Comparison of ENCODE assay signal across 17 cellular contexts in genomic region chr4:53963336-53963735, GRCh38.
DNase-seq lines count a peak whose midpoint lies in the region; ATAC-seq and TF ChIP-seq lines count a peak whose summit lies in the region.
"Had no signal": no experiment of that assay in that cellular context is flagged by ENCODE, and none has a peak within 500 bp of the region (broad histone marks: within the 10 kb centered on the region; RNA-seq: fewer than 3 reads in every experiment).

No MANE protein-coding gene starts in this region.

- no peaks in the 10 kb centered on the region for H4K20me1 ChIP-seq in neural progenitor cell (ENCODE audit: low read depth)

- CTCF ChIA-PET in AG04450 (lab: Charles Lee): interaction anchor here (1.1 kb wide), 1 partner anchor 33 kb away, joined by 5 read pairs; no protein-coding TSS in a partner anchor
- CTCF ChIA-PET in RWPE1 (lab: Yijun Ruan, JAX): interaction anchor here (0.7 kb wide), 1 partner anchor 522 kb away, joined by 3 read pairs; no protein-coding TSS in a partner anchor

- H3K4me1 Mint-ChIP-seq in neural progenitor cell: peaks cover 60% of the 10 kb centered on the region
- H3K4me1 Mint-ChIP-seq: B cell had no signal

- H3K4me3 Mint-ChIP-seq in neural progenitor cell: peak overlapping the region; percentile 63
- H3K4me3 Mint-ChIP-seq: B cell; CD4-positive, alpha-beta T cell had no signal

- no peak for TF ChIP-seq CTCF in AG04450 (IDR thresholded peaks at IDR 0.05; ENCODE audit: low read depth, low read length)
- TF ChIP-seq CTCF in RWPE1 (conservative IDR thresholded peaks at IDR 0.05; ENCODE audit: low read depth): no peak
- no peak for TF ChIP-seq CTCF in esophagus muscularis mucosa (IDR thresholded peaks at IDR 0.05)
- TF ChIP-seq CTCF in neural progenitor cell (IDR thresholded peaks at IDR 0.05): no peak
- TF ChIP-seq CTCF in uterus (IDR thresholded peaks at IDR 0.05): no peak

- H3K9ac ChIP-seq in neural progenitor cell: no peak overlapping the region

- no peaks in the 10 kb centered on the region for H3K4me1 ChIP-seq in esophagus muscularis mucosa
- H3K4me1 ChIP-seq in neural progenitor cell: peaks cover 33% of the 10 kb centered on the region
- no peaks in the 10 kb centered on the region for H3K4me1 ChIP-seq in uterus

- POLR2A ChIA-PET in AG04450 (lab: Yijun Ruan, JAX): no interaction called here
- POLR2A ChIA-PET in RWPE1 (lab: Yijun Ruan, JAX; ENCODE audit: low non-redundant PET): no interaction called here

- DNase-seq in AG04450 (ENCODE audit: low read depth, low spot score): no peak
- DNase-seq in RWPE1 (ENCODE audit: low spot score): no peak
- DNase-seq in esophagus muscularis mucosa (ENCODE audit: extremely low spot score): peak; percentile 66
- peak; percentile 21 for DNase-seq in neural progenitor cell (ENCODE audit: low spot score)
- DNase-seq in 8988T: no peak
- no peak for DNase-seq in uterus
- DNase-seq: ACHN; CD4-positive, alpha-beta T cell; NCI-H1048; NCI-H1694; NCI-H748 treated with DMSO at 0.1 percent for 48 hours; Right ventricle myocardium superior had no signal

- no peak for TF ChIP-seq EP300 in esophagus muscularis mucosa (IDR thresholded peaks at IDR 0.05)

- no peaks in the 10 kb centered on the region for H3K9me3 ChIP-seq in AG04450 (ENCODE audit: control insufficient read depth, insufficient read depth, low read length)
- H3K9me3 ChIP-seq in esophagus muscularis mucosa: no peaks in the 10 kb centered on the region
- H3K9me3 ChIP-seq in neural progenitor cell (ENCODE audit: low read depth): no peaks in the 10 kb centered on the region
- no peaks in the 10 kb centered on the region for H3K9me3 ChIP-seq in uterus

- H3K27me3 Mint-ChIP-seq in neural progenitor cell (ENCODE audit: insufficient read depth, low read depth): peaks cover 3% of the 10 kb centered on the region
- H3K27me3 Mint-ChIP-seq: B cell; CD4-positive, alpha-beta T cell had no signal

- peak overlapping the region; percentile 0 for H3K27ac ChIP-seq in AG04450 (ENCODE audit: low read depth, low read length)
- H3K27ac ChIP-seq in RWPE1: peak overlapping the region; percentile 56; the same call in 1 of the 2 replicates
- H3K27ac ChIP-seq in esophagus muscularis mucosa (replicated peaks in 1 of 4): no peak overlapping the region
- H3K27ac ChIP-seq in neural progenitor cell: no peak overlapping the region
- H3K27ac ChIP-seq in uterus: no peak overlapping the region

- H3K4me3 ChIP-seq in AG04450 (ENCODE audit: low read depth, low read length) (no peak overlapping the region), esophagus muscularis mucosa (no peak overlapping the region), neural progenitor cell (no peak overlapping the region), uterus (no peak overlapping the region)
- H3K4me3 ChIP-seq: GM12878 had no signal

- no peaks in the 10 kb centered on the region for H3K36me3 Mint-ChIP-seq in neural progenitor cell

- H3K4me2 ChIP-seq in neural progenitor cell: peak overlapping the region; percentile 56

- ATAC-seq in HG02588 (IDR thresholded peaks at IDR 0.05; ENCODE audit: unreplicated experiment): no peak
- no peak for ATAC-seq in HG02938 (IDR thresholded peaks at IDR 0.05; ENCODE audit: unreplicated experiment)
- ATAC-seq: GM12878, HCT116 had no signal

- H3K36me3 ChIP-seq in esophagus muscularis mucosa: no peaks in the 10 kb centered on the region
- no peaks in the 10 kb centered on the region for H3K36me3 ChIP-seq in neural progenitor cell
- no peaks in the 10 kb centered on the region for H3K36me3 ChIP-seq in uterus

- 90% methylated on average over 4 of the region's 4 CpGs for WGBS in esophagus muscularis mucosa

- H2AFZ ChIP-seq in neural progenitor cell (replicated peaks): no peak overlapping the region

- no peak for TF ChIP-seq POLR2A in esophagus muscularis mucosa (IDR thresholded peaks at IDR 0.05; ENCODE audit: low read depth)
- TF ChIP-seq POLR2A in uterus (IDR thresholded peaks at IDR 0.05): no peak

- H3K27me3 ChIP-seq in AG04450 (ENCODE audit: control insufficient read depth, insufficient read depth, low read length) (no peaks in the 10 kb centered on the region), esophagus muscularis mucosa (peaks cover 0 to 5% (median 0%) of the 10 kb centered on the region in 4 donors), neural progenitor cell (peaks cover 19% of the 10 kb centered on the region), uterus (no peaks in the 10 kb centered on the region)

- intact Hi-C loops in esophagus muscularis mucosa (cut with DNase I) (no loop called here), uterus (cut with DNase I; ENCODE audit: low total_unique reads) (no loop called here)

- H3K79me2 ChIP-seq in neural progenitor cell (ENCODE audit: low read depth): no peaks in the 10 kb centered on the region

- H3K9me3 Mint-ChIP-seq in neural progenitor cell: no peaks in the 10 kb centered on the region

- peak overlapping the region; percentile 88 for H3K27ac Mint-ChIP-seq in neural progenitor cell
- H3K27ac Mint-ChIP-seq: B cell; CD4-positive, alpha-beta T cell had no signal

- H3F3A ChIP-seq in neural progenitor cell (ENCODE audit: low read depth): peaks cover 24% of the 10 kb centered on the region

Comparison
In these comparisons a context has a peak if more than half of its experiments do, and no peak if none do; other contexts are left out.
1. DNase-seq: peak in esophagus muscularis mucosa (single experiment) and neural progenitor cell (single experiment); none in AG04450 (single experiment), RWPE1 (single experiment), 8988T (single experiment) and uterus (0 of 2).
2. H3K27ac ChIP-seq: peak in AG04450 (single experiment) and RWPE1 (single experiment); none in esophagus muscularis mucosa (0 of 4), neural progenitor cell (single experiment) and uterus (0 of 2).